Comparison of ENCODE assay signal across 15 cellular contexts in the genomic region with DNA sequence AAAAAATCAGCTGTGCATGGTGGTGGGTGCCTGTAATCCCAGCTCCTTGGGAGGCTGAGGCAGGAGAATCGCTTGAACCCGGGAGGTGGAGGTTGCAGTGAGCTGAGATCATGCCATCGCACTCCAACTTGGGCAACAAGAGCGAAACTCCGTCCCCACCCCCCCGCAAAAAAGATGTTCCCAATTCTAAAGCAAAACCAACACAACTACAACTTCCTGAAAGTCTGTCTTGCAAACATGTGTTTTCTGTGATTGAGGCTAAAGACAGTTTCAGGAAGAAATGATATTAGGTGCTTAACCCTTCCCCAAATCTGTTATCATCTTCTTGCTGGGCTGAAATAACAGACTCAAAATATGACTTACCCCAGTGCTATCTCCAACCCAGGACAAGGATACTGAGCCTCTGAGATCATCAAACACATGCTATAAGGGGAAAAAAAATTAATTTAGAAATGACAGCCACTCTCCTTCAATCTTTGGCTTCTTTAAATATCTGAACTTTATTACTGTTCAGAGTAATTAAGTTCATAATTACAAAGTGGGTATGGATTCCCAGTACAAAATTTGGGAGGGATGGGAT. TPM values are rescaled to one million over a fixed set of nuclear protein-coding genes. Genes with fewer than 3 reads are reported as not detected.
A peak's percentile ranks its signal among the peaks of the same experiment; 100 is the strongest.
DNase-seq lines count a peak whose midpoint lies in the region; ATAC-seq, FAIRE-seq and TF ChIP-seq lines count a peak whose summit lies in the region.
"Had no signal": no experiment of that assay in that cellular context is flagged by ENCODE, and none has a peak within 500 bp of the region (broad histone marks: within the 10 kb centered on the region; RNA-seq: fewer than 3 reads in every experiment).

No MANE protein-coding gene starts in this region.

- H3K4me1 ChIP-seq in heart left ventricle = peaks cover 0 to 57% (median 31%) of the 10 kb centered on the region in 12 donors
- H3K4me1 ChIP-seq in astrocyte (ENCODE audit: insufficient read depth, low read length) = peaks cover 38% of the 10 kb centered on the region
- H3K4me1 ChIP-seq in muscle layer of colon (ENCODE audit: insufficient read depth, low read length) = peaks cover 20% of the 10 kb centered on the region
- H3K4me1 ChIP-seq in aorta (ENCODE audit: control insufficient read depth in 1 of 2, insufficient read depth in 2 of 2, low read length in 2 of 2) = peaks cover 4 to 8% of the 10 kb centered on the region in 2 donors

- H3K4me1 Mint-ChIP-seq in astrocyte (ENCODE audit: low read depth, unreplicated experiment) = peaks cover 40% of the 10 kb centered on the region

- TF ChIP-seq POLR2A in heart left ventricle (IDR thresholded peaks at IDR 0.05) = no peak

- H3K27me3 ChIP-seq in heart left ventricle (no peaks in the 10 kb centered on the region), astrocyte (ENCODE audit: insufficient read depth, low read length) (no peaks in the 10 kb centered on the region), muscle layer of colon (ENCODE audit: control insufficient read depth in 1 of 2, insufficient read depth in 2 of 2, low read length in 2 of 2) (no peaks in the 10 kb centered on the region), aorta (ENCODE audit: control insufficient read depth in 1 of 2, insufficient read depth in 2 of 2, low read length in 1 of 2) (no peaks in the 10 kb centered on the region)

- H3K36me3 Mint-ChIP-seq in astrocyte (ENCODE audit: low read depth, unreplicated experiment) = peaks cover 12% of the 10 kb centered on the region

- H3K27ac Mint-ChIP-seq in astrocyte (ENCODE audit: unreplicated experiment) = peak overlapping the region; percentile 97

- FAIRE-seq in astrocyte (lab: Jason Lieb, UNC) = no peak
- FAIRE-seq: A204.1 had no signal

- peaks cover 0 to 43% (median 22%) of the 10 kb centered on the region in 9 donors for H3K36me3 ChIP-seq in heart left ventricle
- peaks cover 5% of the 10 kb centered on the region for H3K36me3 ChIP-seq in astrocyte (ENCODE audit: insufficient read depth, low read length)
- peaks cover 20% of the 10 kb centered on the region for H3K36me3 ChIP-seq in muscle layer of colon (ENCODE audit: insufficient read depth, low read length)
- H3K36me3 ChIP-seq in aorta (ENCODE audit: control insufficient read depth in 1 of 2, insufficient read depth in 2 of 2, low read length in 1 of 2) = peaks cover 3 to 7% of the 10 kb centered on the region in 2 donors

- H3K9ac ChIP-seq in astrocyte (ENCODE audit: low read length) = peak overlapping the region; percentile 31
- no peak overlapping the region for H3K9ac ChIP-seq in muscle layer of colon (ENCODE audit: low read length)

- WGBS in heart left ventricle, 4 donors = 87 to 98% (median 93%) methylated on average over 6 of the region's 6 CpGs
- WGBS in aorta, 2 donors = 90 to 93% methylated on average over 6 of the region's 6 CpGs

- no peaks in the 10 kb centered on the region for H4K20me1 ChIP-seq in astrocyte (ENCODE audit: insufficient read depth, low read length)

- H3K9me3 ChIP-seq in heart left ventricle (no peaks in the 10 kb centered on the region), astrocyte (ENCODE audit: insufficient read depth, low read depth, low read length) (no peaks in the 10 kb centered on the region), muscle layer of colon (ENCODE audit: low read length) (no peaks in the 10 kb centered on the region), aorta (ENCODE audit: control insufficient read depth, low read length) (no peaks in the 10 kb centered on the region)

- no peak overlapping the region for H3K4me3 ChIP-seq in heart left ventricle
- H3K4me3 ChIP-seq in astrocyte (ENCODE audit: insufficient read depth, low read depth, low read length) = no peak overlapping the region
- no peak overlapping the region for H3K4me3 ChIP-seq in muscle layer of colon (ENCODE audit: low read depth in 1 of 2, low read length in 2 of 2)
- H3K4me3 ChIP-seq in aorta (ENCODE audit: low read length in 2 of 2) = no peak overlapping the region

- no peak overlapping the region for H2AFZ ChIP-seq in astrocyte (ENCODE audit: low read depth, low read length)

- peak overlapping the region; percentile 34 for H3K4me2 ChIP-seq in astrocyte (ENCODE audit: low read length)

- DNase-seq in heart left ventricle (no peak), left ventricle myocardium superior (no peak), astrocyte (ENCODE audit: low read depth) (peak; percentile 64), aorta (peak in 1 of 2 donors; percentile 57), DMS153 (lab: John Stamatoyannopoulos, UW) (no peak)
- DNase-seq: activated CD4-positive, CD25-positive, alpha-beta regulatory T cell; cerebellar nuclear complex; foreskin melanocyte; GF-D8; NCI-H2081 treated with DMSO at 0.1 percent for 48 hours; RPMI8226 had no signal

- H3K4me3 Mint-ChIP-seq in astrocyte (ENCODE audit: unreplicated experiment) = peak overlapping the region; percentile 50

- H3K79me2 ChIP-seq in astrocyte (ENCODE audit: insufficient read depth, low read length) = peaks cover 28% of the 10 kb centered on the region

- H3K27me3 Mint-ChIP-seq in astrocyte (ENCODE audit: low read depth, unreplicated experiment) = no peaks in the 10 kb centered on the region

- intact Hi-C loops in heart left ventricle (cut with DNase I) (no loop called here), left ventricle myocardium superior (cut with micrococcal nuclease) (no loop called here), aorta (cut with DNase I) (no loop called here)

- TF ChIP-seq CTCF in heart left ventricle (IDR thresholded peaks at IDR 0.05) (no peak), astrocyte (IDR thresholded peaks at IDR 0.05; ENCODE audit: insufficient read depth, low read depth, low read length) (no peak)

- H3K9me3 Mint-ChIP-seq in astrocyte (ENCODE audit: unreplicated experiment) = no peaks in the 10 kb centered on the region

- H3K27ac ChIP-seq in heart left ventricle = peak overlapping the region in 9 of 12 donors; percentile 8 to 86 (median 77)
- peak overlapping the region; percentile 95 for H3K27ac ChIP-seq in astrocyte (ENCODE audit: low read depth, low read length)
- H3K27ac ChIP-seq in muscle layer of colon (ENCODE audit: low read depth, low read length) = peak overlapping the region; percentile 56
- peak overlapping the region; percentile 37 to 88 for H3K27ac ChIP-seq in aorta (ENCODE audit: low read depth in 1 of 2, low read length in 2 of 2)

- ATAC-seq in heart left ventricle = peak in 1 of 4 donors; percentile 13
- no peak for ATAC-seq in left ventricle myocardium superior
- ATAC-seq in aorta (ENCODE audit: low FRiP score) = no peak
- no peak for ATAC-seq in HG02610 (IDR thresholded peaks at IDR 0.05; ENCODE audit: unreplicated experiment)
- no peak for ATAC-seq in GM18868 (IDR thresholded peaks at IDR 0.05; ENCODE audit: unreplicated experiment)

RNA-seq across cellular contexts. Expression of a gene that starts 28.5 kb away (rescaled TPM):
- total RNA-seq in heart left ventricle (100 to 1,000 TPM in 7 of 9 donors, 10 to 100 TPM in 2; 75.5 to 346 (median 165) TPM), left ventricle myocardium superior (117 TPM), astrocyte (135 and 138 TPM in 2 replicates), aorta (100 to 1,000 TPM; 119 to 310 TPM)
- polyA plus RNA-seq in heart left ventricle (100 to 1,000 TPM in 1 of 2 donors, 10 to 100 TPM in 1; 36.9 to 133 TPM), aorta (10 to 100 TPM; 47.3 to 74.6 TPM)

RNA-seq across cellular contexts. Expression of a gene that starts 57.0 kb away (rescaled TPM):
- 10 to 100 TPM; 24.3 to 74.9 (median 61.0) TPM for total RNA-seq in heart left ventricle
- polyA plus RNA-seq in heart left ventricle = 10 to 100 TPM; 31.5 to 94.7 TPM
- 50.8 TPM for total RNA-seq in left ventricle myocardium superior
- total RNA-seq in astrocyte = 143 and 148 TPM in 2 replicates
- 10 to 100 TPM; 37.4 to 49.9 TPM for total RNA-seq in aorta
- 10 to 100 TPM; 39.1 to 57.1 TPM for polyA plus RNA-seq in aorta
